In the genomic region with DNA sequence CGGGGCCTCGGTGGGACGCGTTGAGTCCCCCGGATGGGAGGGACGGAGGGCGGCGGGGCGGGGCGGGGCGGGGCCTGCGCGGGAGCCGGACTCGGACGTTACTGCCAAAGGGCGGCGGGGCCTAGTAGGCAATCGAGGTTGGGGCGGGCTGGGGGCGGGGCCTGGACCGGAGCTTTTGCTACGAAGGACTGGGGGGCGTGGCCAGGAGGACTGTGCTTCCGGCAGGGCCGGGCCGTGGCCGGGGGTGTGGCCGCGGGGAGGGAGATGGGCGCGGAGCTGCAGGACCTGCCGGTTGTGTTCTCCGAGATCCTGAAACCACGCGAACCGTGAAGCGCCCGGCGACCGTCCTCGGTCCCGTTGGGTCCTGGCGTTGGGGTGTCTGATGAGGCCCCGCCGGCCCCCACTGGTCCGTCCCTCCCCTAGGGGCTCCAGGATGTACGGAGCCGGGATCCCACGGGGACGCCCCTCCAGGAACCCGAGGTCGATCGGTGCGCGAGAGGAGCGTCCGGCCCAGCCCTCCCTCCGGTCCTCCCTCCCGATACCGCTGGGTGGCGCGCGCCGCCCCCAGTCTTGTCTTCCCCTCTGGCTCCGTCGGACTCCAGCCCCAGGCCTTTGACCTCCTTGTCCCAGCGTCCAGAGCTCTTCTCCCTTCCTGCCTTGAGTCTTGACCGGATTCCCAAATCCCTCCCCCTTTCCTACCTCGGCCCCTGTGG, we compare ENCODE assay signal across 8 cellular contexts. TPM values are rescaled to one million over a fixed set of nuclear protein-coding genes. Genes with fewer than 3 reads are reported as not detected.
DNase-seq lines count a peak whose midpoint lies in the region; ATAC-seq and TF ChIP-seq lines count a peak whose summit lies in the region.

No MANE protein-coding gene starts in this region.

- no peaks in the 10 kb centered on the region for H3K36me3 ChIP-seq in GM06990 (ENCODE audit: control insufficient read depth, insufficient read depth, low read length)
- H3K36me3 ChIP-seq in HCT116 (ENCODE audit: control insufficient read depth in 1 of 2, insufficient read depth in 2 of 2, low read length in 2 of 2) = no peaks in the 10 kb centered on the region
- no peaks in the 10 kb centered on the region for H3K36me3 ChIP-seq in MM.1S (replicated peaks; ENCODE audit: insufficient read depth, low read length)
- H3K36me3 ChIP-seq in gastroesophageal sphincter = peaks cover 0 to 4% of the 10 kb centered on the region in 2 donors
- no peaks in the 10 kb centered on the region for H3K36me3 ChIP-seq in neutrophil
- no peaks in the 10 kb centered on the region for H3K36me3 ChIP-seq in testis (ENCODE audit: low read depth, missing control alignments)

- TSS peak; percentile 89 for BruUV-seq in HCT116 (replicated peaks; lab: Mats Ljungman, UMichigan)

- H3K27me3 ChIP-seq in GM06990 (replicated peaks; ENCODE audit: control insufficient read depth, insufficient read depth, low read length) (no peaks in the 10 kb centered on the region; the same call in 1 of the 2 replicates), HCT116 (ENCODE audit: insufficient read depth, low read length) (no peaks in the 10 kb centered on the region), MM.1S (replicated peaks; ENCODE audit: insufficient read depth, low read length) (no peaks in the 10 kb centered on the region), gastroesophageal sphincter (peaks cover 11% of the 10 kb centered on the region), neutrophil (peaks cover 6% of the 10 kb centered on the region), testis (no peaks in the 10 kb centered on the region)

- peak; percentile 66 for TF ChIP-seq RAD21 in HCT116 (IDR thresholded peaks at IDR 0.05; ENCODE audit: low read depth)

- no peak for TF ChIP-seq EP300 in gastroesophageal sphincter (IDR thresholded peaks at IDR 0.05)

- ATAC-seq in HCT116 (peak; percentile 79), gastroesophageal sphincter (peak; percentile 87)

- H3K4me2 ChIP-seq in HCT116 (ENCODE audit: low read length) (peak overlapping the region; percentile 96), MM.1S (ENCODE audit: low read depth, low read length) (peak overlapping the region; percentile 92)

- H3K4me3 ChIP-seq in GM06990 (replicated peaks; ENCODE audit: low read depth, low read length) (peak overlapping the region; percentile 63), HCT116 (replicated peaks in 1 of 2; ENCODE audit: low read depth in 1 of 2, low read length in 2 of 2) (peak overlapping the region; percentile 58 to 65), MM.1S (ENCODE audit: low read length) (peak overlapping the region; percentile 91), gastroesophageal sphincter (peak overlapping the region; percentile 48 to 79), neutrophil (ENCODE audit: low read depth in 1 of 2, low read length in 1 of 2) (peak overlapping the region; percentile 74 to 80), testis (peak overlapping the region; percentile 70 to 72)

- H3K9ac ChIP-seq in HCT116 (ENCODE audit: low read length) (peak overlapping the region; percentile 75), MM.1S (ENCODE audit: low read length) (peak overlapping the region; percentile 75; the same call in 1 of the 2 replicates)

- intact Hi-C loops in HCT116 (cut with micrococcal nuclease) (loop anchor here (10.0 kb wide), 1 partner anchor 84 kb away; no protein-coding TSS in a partner anchor), testis (cut with DNase I; ENCODE audit: low total_unique reads) (no loop called here)

- H4K20me1 ChIP-seq in HCT116 (ENCODE audit: insufficient read depth) = no peaks in the 10 kb centered on the region
- H4K20me1 ChIP-seq in MM.1S (ENCODE audit: insufficient read depth, low read length) = no peaks in the 10 kb centered on the region

- TF ChIP-seq CTCF in GM06990 (IDR thresholded peaks at IDR 0.05; ENCODE audit: insufficient read depth, low read length, poor library complexity, severe bottlenecking) (peak; percentile 83), HCT116 (IDR thresholded peaks at IDR 0.05 in 2 of 3, conservative IDR thresholded peaks at IDR 0.05 in 1 of 3; ENCODE audit: borderline replicate concordance in 1 of 3, insufficient read depth in 1 of 3, low read depth in 2 of 3, low read length in 2 of 3) (peak; percentile 58 to 77 (median 71)), MM.1S (IDR thresholded peaks at IDR 0.05; ENCODE audit: low read length) (peak; percentile 75), gastroesophageal sphincter (IDR thresholded peaks at IDR 0.05) (peak in 3 of 4 experiments; percentile 55 to 82 (median 76)), neutrophil (IDR thresholded peaks at IDR 0.05) (peak; percentile 53), testis (IDR thresholded peaks at IDR 0.05) (peak; percentile 38 to 83 (median 54))

- RAD21 ChIA-PET in HCT116 (lab: Charles Lee; ENCODE audit: low non-redundant PET in 1 of 2, low total read pairs in 2 of 2, uncharacterized antibody in 2 of 2, unreplicated experiment in 2 of 2) = interaction anchor here (1.0 to 1.3 kb wide), 2 partner anchors 29 to 84 kb away, joined by 3 to 6 read pairs; no protein-coding TSS in a partner anchor

- peak; percentile 97 for DNase-seq in GM06990 (ENCODE audit: extremely low read depth, insufficient read length)
- peak; percentile 93 for DNase-seq in HCT116 (ENCODE audit: low read depth, low spot score)
- DNase-seq in MM.1S = peak; percentile 99
- peak; percentile 97 to 99 for DNase-seq in SHP77 (lab: John Stamatoyannopoulos, UW)
- peak; percentile 87 for DNase-seq in activated gamma-delta T cell treated with anti-CD3 and anti-CD28 coated beads, Interleukin-2, amount 50 U/mL, for 16 hours (ENCODE audit: low read depth)
- peak; percentile 99 for DNase-seq in testis

- H3K4me1 ChIP-seq in HCT116 (ENCODE audit: control insufficient read depth in 1 of 2, insufficient read depth in 2 of 2, low read length in 2 of 2) = peaks cover 5 to 25% of the 10 kb centered on the region in 2 experiments; a peak in 3 of 4 replicates
- peaks cover 17% of the 10 kb centered on the region for H3K4me1 ChIP-seq in MM.1S (ENCODE audit: low read length)
- peaks cover 0 to 24% (median 5%) of the 10 kb centered on the region in 3 donors for H3K4me1 ChIP-seq in gastroesophageal sphincter
- H3K4me1 ChIP-seq in neutrophil (ENCODE audit: control insufficient read depth in 1 of 2, insufficient read depth in 1 of 2, low read depth in 1 of 2, low read length in 1 of 2) = peaks cover 13 to 15% of the 10 kb centered on the region in 2 experiments
- H3K4me1 ChIP-seq in testis = peaks cover 5% of the 10 kb centered on the region

- no peaks in the 10 kb centered on the region for H3K79me2 ChIP-seq in HCT116 (ENCODE audit: insufficient read depth, low read length)
- peaks cover 12% of the 10 kb centered on the region for H3K79me2 ChIP-seq in MM.1S (ENCODE audit: low read length)

- 0% methylated on average over 13 of the region's 70 CpGs; no CpG with 5 or more reads in 1 of the 2 donors for WGBS in gastroesophageal sphincter (ENCODE audit: low coverage in 1 of 2), 2 donors
- 0 to 1% methylated on average over 29 to 51 of the region's 70 CpGs for WGBS in testis, 2 donors

- CTCF ChIA-PET in HCT116 (lab: Charles Lee) = interaction anchor here (1.1 to 2.9 kb wide), 19 partner anchors 8 to 229 kb away, joined by 3 to 34 read pairs (median 9); a partner anchor contains a TSS

- H3K27ac ChIP-seq in HCT116 (ENCODE audit: low read depth, low read length) = peak overlapping the region; percentile 77
- peak overlapping the region; percentile 87; the same call in 1 of the 2 replicates for H3K27ac ChIP-seq in MM.1S (ENCODE audit: low read length)
- H3K27ac ChIP-seq in gastroesophageal sphincter = peak overlapping the region; percentile 54 to 98 (median 96)
- peak overlapping the region; percentile 83 for H3K27ac ChIP-seq in neutrophil
- H3K27ac ChIP-seq in testis = peak overlapping the region; percentile 91 to 94

- H3K9me2 ChIP-seq in HCT116 (ENCODE audit: insufficient read depth) = no peaks in the 10 kb centered on the region
- H3K9me2 ChIP-seq in MM.1S (replicated peaks; ENCODE audit: insufficient read depth, low read length) = no peaks in the 10 kb centered on the region

- peaks cover 14% of the 10 kb centered on the region; the same call in 1 of the 2 replicates for H3F3A ChIP-seq in MM.1S (ENCODE audit: insufficient read depth, low read length)

- POLR2A ChIA-PET in HCT116 (lab: Charles Lee) = interaction anchor here (0.6 to 1.2 kb wide), 6 partner anchors 8 to 607 kb away, joined by 3 to 6 read pairs (median 4); no protein-coding TSS in a partner anchor

- H3K9me3 ChIP-seq in HCT116 (ENCODE audit: control insufficient read depth in 1 of 2, insufficient read depth in 1 of 2, low read depth in 1 of 2, low read length in 2 of 2) = no peaks in the 10 kb centered on the region
- no peaks in the 10 kb centered on the region for H3K9me3 ChIP-seq in MM.1S (replicated peaks; ENCODE audit: insufficient read depth, low read length)
- H3K9me3 ChIP-seq in gastroesophageal sphincter = no peaks in the 10 kb centered on the region
- no peaks in the 10 kb centered on the region for H3K9me3 ChIP-seq in neutrophil
- H3K9me3 ChIP-seq in testis = no peaks in the 10 kb centered on the region

- TF ChIP-seq POLR2A in HCT116 (IDR thresholded peaks at IDR 0.05; ENCODE audit: borderline replicate concordance, extremely low read depth, insufficient read depth, insufficient read length) (peak; percentile 18), gastroesophageal sphincter (IDR thresholded peaks at IDR 0.05) (peak; percentile 20 to 39), testis (IDR thresholded peaks at IDR 0.05) (peak; percentile 21)

- no peak overlapping the region for H2AFZ ChIP-seq in HCT116 (ENCODE audit: low read depth, low read length, poor library complexity, severe bottlenecking)
- H2AFZ ChIP-seq in MM.1S (ENCODE audit: low read length) = peak overlapping the region; percentile 90

RNA-seq across cellular contexts. Expression of a gene that starts 0.6 kb away (rescaled TPM):
- total RNA-seq in HCT116 (2021; ENCODE audit: unreplicated experiment) (18.7 TPM), gastroesophageal sphincter (10 to 100 TPM in 1 of 4 donors, 1 to 10 TPM in 3; 2.4 to 18.5 (median 4.6) TPM), testis (1 to 10 TPM; 6.2 to 7.0 TPM)
- 18.5 and 19.0 TPM in 2 replicates for polyA plus RNA-seq in HCT116 (2012)
- polyA plus RNA-seq in testis (ENCODE audit: insufficient read depth, low read depth, low replicate concordance) = 4.0 TPM

RNA-seq across cellular contexts. Expression of a gene that starts 9.2 kb away (rescaled TPM):
- not detected for total RNA-seq in HCT116 (2021; ENCODE audit: unreplicated experiment)
- not detected in 2 replicates for polyA plus RNA-seq in HCT116 (2012)
- not detected for total RNA-seq in gastroesophageal sphincter
- under 1 TPM in 1 of 2 donors, not detected in 1; 0.50 TPM for total RNA-seq in testis
- polyA plus RNA-seq in testis (ENCODE audit: insufficient read depth, low read depth, low replicate concordance) = not detected

RNA-seq across cellular contexts. Expression of a gene that starts 20.1 kb away (rescaled TPM):
- 0.30 TPM for total RNA-seq in HCT116 (2021; ENCODE audit: unreplicated experiment)
- 0.15 and 0.16 TPM in 2 replicates for polyA plus RNA-seq in HCT116 (2012)
- not detected for total RNA-seq in gastroesophageal sphincter
- total RNA-seq in testis = under 1 TPM in 1 of 2 donors, not detected in 1; 0.50 TPM
- polyA plus RNA-seq in testis (ENCODE audit: insufficient read depth, low read depth, low replicate concordance) = 0.66 TPM

RNA-seq across cellular contexts. Expression of a gene that starts 23.6 kb away (rescaled TPM):
- total RNA-seq in HCT116 (2021; ENCODE audit: unreplicated experiment) = 242 TPM
- polyA plus RNA-seq in HCT116 (2012) = 232 and 287 TPM in 2 replicates
- total RNA-seq in gastroesophageal sphincter = 100 to 1,000 TPM; 154 to 249 (median 180) TPM
- total RNA-seq in testis = 100 to 1,000 TPM; 312 to 369 TPM
- polyA plus RNA-seq in testis (ENCODE audit: insufficient read depth, low read depth, low replicate concordance) = 187 TPM

RNA-seq across cellular contexts. Expression of a gene that starts 44.0 kb away (rescaled TPM):
- total RNA-seq in HCT116 (2021; ENCODE audit: unreplicated experiment) (not detected), gastroesophageal sphincter (1 to 10 TPM in 1 of 4 donors, not detected in 3; 3.4 TPM), testis (under 1 TPM in 1 of 2 donors, not detected in 1; 0.19 TPM)
- 0.09 and 0.18 TPM in 2 replicates for polyA plus RNA-seq in HCT116 (2012)
- not detected for polyA plus RNA-seq in testis (ENCODE audit: insufficient read depth, low read depth, low replicate concordance)

Comparison
In these comparisons a context has a peak if more than half of its experiments do, and no peak if none do; other contexts are left out.
1. Peak in every context shown above with its lines: DNase-seq, ATAC-seq, H3K4me3 ChIP-seq and H3K27ac ChIP-seq.